In genomic region chr4:26860157-26860921, GRCh38 we compare ENCODE assay signal across 1 cellular context.
TF ChIP-seq lines count a peak whose summit lies in the region.

Gene STIM2 (plus strand): TSS chr4:26860841.

TF ChIP-seq in HCT116, 20 proteins besides CTCF, POLR2A, EP300 and RAD21 (continued from another document):
- no peak for TF ChIP-seq ZBTB33 (IDR thresholded peaks at IDR 0.05; ENCODE audit: extremely low read depth, insufficient replicate concordance, low read length)
